In the genomic region with DNA sequence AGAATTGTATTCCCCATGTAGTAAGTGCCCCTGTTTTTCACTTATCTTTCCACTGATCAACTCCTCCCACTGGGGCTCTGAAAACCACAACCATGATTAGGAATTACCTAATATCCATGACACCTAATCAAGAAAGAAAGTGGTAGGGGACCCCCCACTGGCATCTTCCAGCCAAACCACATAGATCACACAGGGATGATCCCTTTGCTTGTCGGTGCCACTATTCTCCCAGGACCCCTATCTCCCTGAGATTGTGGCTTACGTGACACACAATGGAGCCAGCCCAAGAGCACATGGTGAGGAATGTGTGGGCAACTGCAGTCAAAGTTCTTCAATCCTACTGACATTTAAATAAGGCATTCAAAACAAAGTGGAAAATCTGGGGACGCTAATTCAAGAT, we compare ENCODE assay signal across 35 cellular contexts. TPM values are rescaled to one million over a fixed set of nuclear protein-coding genes. Genes with fewer than 3 reads are reported as not detected.
"Had no signal": no experiment of that assay in that cellular context is flagged by ENCODE, and none has a peak within 500 bp of the region (broad histone marks: within the 10 kb centered on the region; RNA-seq: fewer than 3 reads in every experiment).

No MANE protein-coding gene starts in this region.

- H3K36me3 ChIP-seq: ascending aorta, cardiac muscle cell had no signal

- H3K4me3 ChIP-seq: ascending aorta, cardiac muscle cell had no signal

- H3K9me3 Mint-ChIP-seq: central memory CD8-positive, alpha-beta T cell had no signal

- H3K9me3 ChIP-seq: ascending aorta had no signal

- H3K4me1 ChIP-seq: ascending aorta had no signal

- H3K27ac Mint-ChIP-seq: activated B cell treated with CpG ODN at 0.5 μM for 24 hours; activated CD4-positive, alpha-beta memory T cell treated with anti-CD3 and anti-CD28 coated beads, Interleukin-2, amount 10 ng/mL, durations not matched to agents 7 days and 5 days; activated CD4-positive, alpha-beta T cell treated with anti-CD3 and anti-CD28 coated beads, Interleukin-2, amount 10 ng/mL, durations not matched to agents 24 days and 14 days; activated CD8-positive, alpha-beta memory T cell treated with anti-CD3 and anti-CD28 coated beads, Interleukin-2, amount 10 ng/mL, durations not matched to agents 7 days and 5 days; activated CD8-positive, alpha-beta T cell treated with anti-CD3 and anti-CD28 coated beads, Interleukin-2, amount 10 ng/mL, durations not matched to agents 7 days and 5 days; activated naive CD4-positive, alpha-beta T cell treated with anti-CD3 and anti-CD28 coated beads, Interleukin-2, amount 10 ng/mL, durations not matched to agents 7 days and 5 days; activated naive CD4-positive, alpha-beta T cell treated with anti-CD3 and anti-CD28 coated beads, Interleukin-2, amount 50 U/mL, for 24 hours; activated naive CD8-positive, alpha-beta T cell; activated naive CD8-positive, alpha-beta T cell treated with anti-CD3 and anti-CD28 coated beads, Interleukin-2, amount 10 ng/mL, durations not matched to agents 7 days and 5 days; activated naive CD8-positive, alpha-beta T cell treated with anti-CD3 and anti-CD28 coated beads, Interleukin-2, amount 50 U/mL, for 24 hours; activated T-cell treated with anti-CD3 and anti-CD28 coated beads, Interleukin-2, amount 50 U/mL, for 24 hours; activated T-helper 2 cell treated with anti-CD3 and anti-CD28 coated beads, Interferon-gamma antibody, Interleukin-2, Interleukin-4, amounts not matched to agents 10 μg/mL and 5 μg/mL and 100 μg/mL, durations not matched to agents 14 hours and 24 hours and 36 hours; brain; T-helper 1 cell treated with Interleukin-12 subunit alpha and Interleukin-12 subunit beta and Interleukin-4 antibody, amounts not matched to agents 30 μg/mL and 1 μg/mL, for 36 hours; T-helper 2 cell treated with Interferon-gamma antibody and Interleukin-4, amounts not matched to agents 5 μg/mL and 100 μg/mL, for 36 hours had no signal

- H3K27me3 ChIP-seq: ascending aorta, cardiac muscle cell had no signal

- DNase-seq: activated B cell treated with CpG ODN at 0.5 μM for 24 hours; activated CD4-positive, alpha-beta memory T cell treated with anti-CD3 and anti-CD28 coated beads, Interleukin-2, amount 10 ng/mL, durations not matched to agents 7 days and 5 days; activated CD4-positive, alpha-beta T cell treated with anti-CD3 and anti-CD28 coated beads for 4 hours; activated CD4-positive, alpha-beta T cell treated with anti-CD3 and anti-CD28 coated beads, Interleukin-2, amount 10 ng/mL, durations not matched to agents 24 days and 14 days; activated CD4-positive, alpha-beta T cell treated with anti-CD3 and anti-CD28 coated beads, Interleukin-2, amount 50 U/mL, for 48 hours; activated CD4-positive, CD25-positive, alpha-beta regulatory T cell treated with anti-CD3 and anti-CD28 coated beads, Interleukin-2, amount 50 U/mL, for 72 hours; activated CD8-positive, alpha-beta memory T cell treated with anti-CD3 and anti-CD28 coated beads for 24 hours; activated CD8-positive, alpha-beta memory T cell treated with anti-CD3 and anti-CD28 coated beads, Interleukin-2, amount 10 ng/mL, durations not matched to agents 7 days and 5 days; activated CD8-positive, alpha-beta memory T cell treated with anti-CD3 and anti-CD28 coated beads, Interleukin-2, amount 50 U/mL, for 48 hours; activated CD8-positive, alpha-beta T cell treated with anti-CD3 and anti-CD28 coated beads, Interleukin-2, amount 10 ng/mL, durations not matched to agents 7 days and 5 days; activated effector memory CD4-positive, alpha-beta T cell treated with Interleukin-2 at 50 U/mL for 16 hours; activated gamma-delta T cell; activated naive CD4-positive, alpha-beta T cell treated with anti-CD3 and anti-CD28 coated beads, Interleukin-2, amount 10 ng/mL, durations not matched to agents 7 days and 5 days; activated naive CD4-positive, alpha-beta T cell treated with Interleukin-2 at 50 U/mL for 16 hours; activated naive CD8-positive, alpha-beta T cell treated with anti-CD3 and anti-CD28 coated beads, Interleukin-2, amount 10 ng/mL, durations not matched to agents 7 days and 5 days; activated naive CD8-positive, alpha-beta T cell treated with anti-CD3 and anti-CD28 coated beads, Interleukin-2, amount 50 U/mL, for 24 hours; activated T-cell treated with anti-CD3 and anti-CD28 coated beads, Interleukin-2, amount 50 U/mL, for 24 hours; activated T-cell treated with anti-CD3 and anti-CD28 coated beads, Interleukin-2, amount 50 U/mL, for 48 hours; amygdala; anterior cingulate cortex; caudate nucleus; cerebellar nuclear complex; T-helper 1 cell; T-helper 2 cell; T-helper 9 cell had no signal

- H3K27me3 Mint-ChIP-seq: activated B cell treated with CpG ODN at 0.5 μM for 24 hours; activated CD4-positive, alpha-beta memory T cell treated with anti-CD3 and anti-CD28 coated beads, Interleukin-2, amount 10 ng/mL, durations not matched to agents 7 days and 5 days; activated CD4-positive, alpha-beta T cell treated with anti-CD3 and anti-CD28 coated beads, Interleukin-2, amount 10 ng/mL, durations not matched to agents 24 days and 14 days; activated CD8-positive, alpha-beta memory T cell treated with anti-CD3 and anti-CD28 coated beads, Interleukin-2, amount 10 ng/mL, durations not matched to agents 7 days and 5 days; activated naive CD4-positive, alpha-beta T cell treated with anti-CD3 and anti-CD28 coated beads, Interleukin-2, amount 10 ng/mL, durations not matched to agents 7 days and 5 days; activated naive CD8-positive, alpha-beta T cell; activated naive CD8-positive, alpha-beta T cell treated with anti-CD3 and anti-CD28 coated beads, Interleukin-2, amount 10 ng/mL, durations not matched to agents 7 days and 5 days; activated naive CD8-positive, alpha-beta T cell treated with anti-CD3 and anti-CD28 coated beads, Interleukin-2, amount 50 U/mL, for 24 hours; activated T-cell treated with anti-CD3 and anti-CD28 coated beads, Interleukin-2, amount 50 U/mL, for 24 hours; central memory CD8-positive, alpha-beta T cell had no signal

- H3K27ac ChIP-seq: ascending aorta, cardiac muscle cell, VCaP had no signal

- H3K4me1 Mint-ChIP-seq: activated B cell treated with CpG ODN at 0.5 μM for 24 hours; activated CD4-positive, alpha-beta memory T cell treated with anti-CD3 and anti-CD28 coated beads, Interleukin-2, amount 10 ng/mL, durations not matched to agents 7 days and 5 days; activated CD4-positive, alpha-beta T cell treated with anti-CD3 and anti-CD28 coated beads, Interleukin-2, amount 10 ng/mL, durations not matched to agents 24 days and 14 days; activated CD8-positive, alpha-beta memory T cell treated with anti-CD3 and anti-CD28 coated beads, Interleukin-2, amount 10 ng/mL, durations not matched to agents 7 days and 5 days; activated naive CD4-positive, alpha-beta T cell treated with anti-CD3 and anti-CD28 coated beads, Interleukin-2, amount 10 ng/mL, durations not matched to agents 7 days and 5 days; activated naive CD4-positive, alpha-beta T cell treated with anti-CD3 and anti-CD28 coated beads, Interleukin-2, amount 50 U/mL, for 24 hours; activated naive CD8-positive, alpha-beta T cell treated with anti-CD3 and anti-CD28 coated beads, Interleukin-2, amount 10 ng/mL, durations not matched to agents 7 days and 5 days; activated naive CD8-positive, alpha-beta T cell treated with anti-CD3 and anti-CD28 coated beads, Interleukin-2, amount 50 U/mL, for 24 hours; brain; central memory CD8-positive, alpha-beta T cell had no signal

- H3K4me3 Mint-ChIP-seq: activated B cell treated with CpG ODN at 0.5 μM for 24 hours; activated CD4-positive, alpha-beta memory T cell treated with anti-CD3 and anti-CD28 coated beads, Interleukin-2, amount 10 ng/mL, durations not matched to agents 7 days and 5 days; activated CD4-positive, alpha-beta T cell treated with anti-CD3 and anti-CD28 coated beads, Interleukin-2, amount 10 ng/mL, durations not matched to agents 24 days and 14 days; activated CD8-positive, alpha-beta memory T cell treated with anti-CD3 and anti-CD28 coated beads, Interleukin-2, amount 10 ng/mL, durations not matched to agents 7 days and 5 days; activated CD8-positive, alpha-beta T cell treated with anti-CD3 and anti-CD28 coated beads, Interleukin-2, amount 10 ng/mL, durations not matched to agents 7 days and 5 days; activated naive CD4-positive, alpha-beta T cell treated with anti-CD3 and anti-CD28 coated beads, Interleukin-2, amount 10 ng/mL, durations not matched to agents 7 days and 5 days; activated naive CD4-positive, alpha-beta T cell treated with anti-CD3 and anti-CD28 coated beads, Interleukin-2, amount 50 U/mL, for 24 hours; activated naive CD8-positive, alpha-beta T cell; activated naive CD8-positive, alpha-beta T cell treated with anti-CD3 and anti-CD28 coated beads, Interleukin-2, amount 10 ng/mL, durations not matched to agents 7 days and 5 days; activated naive CD8-positive, alpha-beta T cell treated with anti-CD3 and anti-CD28 coated beads, Interleukin-2, amount 50 U/mL, for 24 hours; activated T-cell treated with anti-CD3 and anti-CD28 coated beads, Interleukin-2, amount 50 U/mL, for 24 hours; brain; central memory CD8-positive, alpha-beta T cell; T-helper 1 cell treated with Interleukin-12 subunit alpha and Interleukin-12 subunit beta and Interleukin-4 antibody, amounts not matched to agents 30 μg/mL and 1 μg/mL, for 36 hours; T-helper 2 cell treated with Interferon-gamma antibody and Interleukin-4, amounts not matched to agents 5 μg/mL and 100 μg/mL, for 36 hours had no signal

- H3K36me3 Mint-ChIP-seq: activated CD8-positive, alpha-beta memory T cell treated with anti-CD3 and anti-CD28 coated beads, Interleukin-2, amount 10 ng/mL, durations not matched to agents 7 days and 5 days; activated naive CD4-positive, alpha-beta T cell treated with anti-CD3 and anti-CD28 coated beads, Interleukin-2, amount 10 ng/mL, durations not matched to agents 7 days and 5 days; activated naive CD4-positive, alpha-beta T cell treated with anti-CD3 and anti-CD28 coated beads, Interleukin-2, amount 50 U/mL, for 24 hours; activated naive CD8-positive, alpha-beta T cell; activated naive CD8-positive, alpha-beta T cell treated with anti-CD3 and anti-CD28 coated beads, Interleukin-2, amount 10 ng/mL, durations not matched to agents 7 days and 5 days; brain had no signal

RNA-seq across cellular contexts. Expression of a gene that starts 17.6 kb away (rescaled TPM):
- total RNA-seq: activated B cell treated with CpG ODN at 0.5 μM for 24 hours; activated CD4-positive, alpha-beta memory T cell treated with anti-CD3 and anti-CD28 coated beads, Interleukin-2, amount 10 ng/mL, durations not matched to agents 7 days and 5 days; activated CD4-positive, alpha-beta T cell treated with anti-CD3 and anti-CD28 coated beads, Interleukin-2, amount 10 ng/mL, durations not matched to agents 24 days and 14 days; activated CD8-positive, alpha-beta memory T cell treated with anti-CD3 and anti-CD28 coated beads, Interleukin-2, amount 10 ng/mL, durations not matched to agents 7 days and 5 days; activated CD8-positive, alpha-beta T cell treated with anti-CD3 and anti-CD28 coated beads, Interleukin-2, amount 10 ng/mL, durations not matched to agents 7 days and 5 days; activated naive CD8-positive, alpha-beta T cell treated with anti-CD3 and anti-CD28 coated beads, Interleukin-2, amount 10 ng/mL, durations not matched to agents 7 days and 5 days; activated T-helper 2 cell treated with anti-CD3 and anti-CD28 coated beads, Interferon-gamma antibody, Interleukin-2, Interleukin-4, amounts not matched to agents 10 μg/mL and 5 μg/mL and 100 μg/mL, durations not matched to agents 14 hours and 24 hours and 36 hours; ascending aorta had no signal
